In genomic region chr2:217107480-217107879, GRCh38 we compare ENCODE assay signal across 25 cellular contexts.
A peak's percentile ranks its signal among the peaks of the same experiment; 100 is the strongest.
DNase-seq lines count a peak whose midpoint lies in the region; ATAC-seq and TF ChIP-seq lines count a peak whose summit lies in the region.
"Had no signal": no experiment of that assay in that cellular context is flagged by ENCODE, and none has a peak within 500 bp of the region (broad histone marks: within the 10 kb centered on the region; RNA-seq: fewer than 3 reads in every experiment).

No MANE protein-coding gene starts in this region.

- H3K27ac ChIP-seq in CD8-positive, alpha-beta memory T cell (ENCODE audit: low read depth, low read length): peak overlapping the region; percentile 25
- no peak overlapping the region for H3K27ac ChIP-seq in lower lobe of right lung

- ATAC-seq in lower lobe of right lung (no peak), HG03460 (IDR thresholded peaks at IDR 0.05; ENCODE audit: unreplicated experiment) (no peak)
- ATAC-seq: activated CD8-positive, alpha-beta memory T cell treated with anti-CD3 and anti-CD28 coated beads, Interleukin-2, amount 10 ng/mL, durations not matched to agents 7 days and 5 days; activated naive CD8-positive, alpha-beta T cell treated with anti-CD3 and anti-CD28 coated beads, Interleukin-2, amount 50 U/mL, for 24 hours; left ventricle myocardium superior had no signal

- H3K4me3 ChIP-seq in CD8-positive, alpha-beta memory T cell (ENCODE audit: low read length): no peak overlapping the region
- H3K4me3 ChIP-seq in NB4 (ENCODE audit: low read depth, low read length) (no peak overlapping the region), lower lobe of right lung (no peak overlapping the region)

- CTCF ChIA-PET in CD8-positive, alpha-beta memory T cell (lab: Charles Lee): no interaction called here

- H3K9me3 ChIP-seq in CD8-positive, alpha-beta memory T cell (ENCODE audit: low read length): no peaks in the 10 kb centered on the region
- H3K9me3 ChIP-seq in lower lobe of right lung: no peaks in the 10 kb centered on the region

- H3K36me3 ChIP-seq in CD8-positive, alpha-beta memory T cell (ENCODE audit: insufficient read depth, low read length): no peaks in the 10 kb centered on the region
- no peaks in the 10 kb centered on the region for H3K36me3 ChIP-seq in lower lobe of right lung

- intact Hi-C loops in lower lobe of right lung (cut with DNase I): no loop called here

- no peaks in the 10 kb centered on the region for H3K4me1 Mint-ChIP-seq in CD8-positive, alpha-beta memory T cell
- H3K4me1 Mint-ChIP-seq: activated B cell treated with CpG ODN at 0.5 μM for 24 hours; central memory CD8-positive, alpha-beta T cell; mesothelial cell of epicardium had no signal

- TF ChIP-seq CTCF in NB4 (IDR thresholded peaks at IDR 0.05; ENCODE audit: low read depth, low read length): no peak
- TF ChIP-seq CTCF in lower lobe of right lung (IDR thresholded peaks at IDR 0.05): no peak

- peaks cover 0 to 2% of the 10 kb centered on the region in 2 donors for H3K27me3 Mint-ChIP-seq in CD8-positive, alpha-beta memory T cell
- H3K27me3 Mint-ChIP-seq: activated CD8-positive, alpha-beta memory T cell treated with anti-CD3 and anti-CD28 coated beads, Interleukin-2, amount 10 ng/mL, durations not matched to agents 7 days and 5 days had no signal

- POLR2A ChIA-PET in CD8-positive, alpha-beta memory T cell (lab: Charles Lee): no interaction called here

- no peaks in the 10 kb centered on the region for H3K27me3 ChIP-seq in CD8-positive, alpha-beta memory T cell (ENCODE audit: insufficient read depth, low read length, poor library complexity, severe bottlenecking)
- no peaks in the 10 kb centered on the region for H3K27me3 ChIP-seq in lower lobe of right lung (ENCODE audit: low read depth)

- H3K4me3 Mint-ChIP-seq in CD8-positive, alpha-beta memory T cell: no peak overlapping the region
- H3K4me3 Mint-ChIP-seq: activated B cell treated with CpG ODN at 0.5 μM for 24 hours; activated CD8-positive, alpha-beta memory T cell treated with anti-CD3 and anti-CD28 coated beads, Interleukin-2, amount 10 ng/mL, durations not matched to agents 7 days and 5 days; activated naive CD8-positive, alpha-beta T cell treated with anti-CD3 and anti-CD28 coated beads, Interleukin-2, amount 50 U/mL, for 24 hours; central memory CD8-positive, alpha-beta T cell; mesothelial cell of epicardium; natural killer cell had no signal

- DNase-seq in CD8-positive, alpha-beta memory T cell: no peak
- peak; percentile 77 for DNase-seq in NB4 (ENCODE audit: low read depth)
- peak; percentile 85 for DNase-seq in SIG-M5 treated with dmso at 0.1 percent for 504 hours (lab: John Stamatoyannopoulos, UW; ENCODE audit: unreplicated experiment)
- DNase-seq in kidney tubule cell (ENCODE audit: low spot score): peak; percentile 28
- no peak for DNase-seq in lower lobe of right lung
- DNase-seq in DMS53 (lab: John Stamatoyannopoulos, UW): no peak
- DNase-seq in iPS-NIHi11 (ENCODE audit: low spot score): no peak
- DNase-seq: activated B cell treated with CpG ODN at 0.5 μM for 24 hours; activated CD8-positive, alpha-beta memory T cell treated with anti-CD3 and anti-CD28 coated beads, Interleukin-2, amount 10 ng/mL, durations not matched to agents 7 days and 5 days; activated naive CD8-positive, alpha-beta T cell treated with anti-CD3 and anti-CD28 coated beads, Interleukin-2, amount 50 U/mL, for 24 hours; activated T-cell treated with anti-CD3 and anti-CD28 coated beads, Interleukin-2, amount 50 U/mL, for 48 hours; KBM-7; left ventricle myocardium superior; MM.1S; natural killer cell; NCI-H1694; NCI-H2171 treated with DMSO at 0.1 percent for 48 hours; NCI-H524; small intestine; stimulated activated CD4-positive, alpha-beta T cell treated with anti-CD3 and anti-CD28 coated beads, Interleukin-1b, Interleukin-23, amount 100 ng/mL, for 48 hours; stimulated activated CD8-positive, alpha-beta memory T cell treated with anti-CD3 and anti-CD28 coated beads, Interleukin-4, amount 100 ng/mL, for 48 hours; trophoblast cell had no signal

- H3K27ac Mint-ChIP-seq in CD8-positive, alpha-beta memory T cell: no peak overlapping the region
- H3K27ac Mint-ChIP-seq: activated B cell treated with CpG ODN at 0.5 μM for 24 hours; activated CD8-positive, alpha-beta memory T cell treated with anti-CD3 and anti-CD28 coated beads, Interleukin-2, amount 10 ng/mL, durations not matched to agents 7 days and 5 days; activated naive CD8-positive, alpha-beta T cell treated with anti-CD3 and anti-CD28 coated beads, Interleukin-2, amount 50 U/mL, for 24 hours; mesothelial cell of epicardium; natural killer cell had no signal

- no peaks in the 10 kb centered on the region for H3K36me3 Mint-ChIP-seq in CD8-positive, alpha-beta memory T cell
- H3K36me3 Mint-ChIP-seq: activated CD8-positive, alpha-beta memory T cell treated with anti-CD3 and anti-CD28 coated beads, Interleukin-2, amount 10 ng/mL, durations not matched to agents 7 days and 5 days; mesothelial cell of epicardium; natural killer cell had no signal

- no peaks in the 10 kb centered on the region for H3K4me1 ChIP-seq in CD8-positive, alpha-beta memory T cell (ENCODE audit: insufficient read depth, low read length)
- no peaks in the 10 kb centered on the region for H3K4me1 ChIP-seq in lower lobe of right lung

- no peaks in the 10 kb centered on the region for H3K9me3 Mint-ChIP-seq in CD8-positive, alpha-beta memory T cell
- H3K9me3 Mint-ChIP-seq: activated naive CD8-positive, alpha-beta T cell treated with anti-CD3 and anti-CD28 coated beads, Interleukin-2, amount 50 U/mL, for 24 hours; central memory CD8-positive, alpha-beta T cell had no signal

- TF ChIP-seq POLR2A in NB4 (IDR thresholded peaks at IDR 0.05; ENCODE audit: extremely low read depth, insufficient read length): no peak

Comparison
In these comparisons a context has a peak if more than half of its experiments do, and no peak if none do; other contexts are left out.
1. DNase-seq: peak in NB4 (single experiment), SIG-M5 treated with dmso at 0.1 percent for 504 hours (single experiment) and kidney tubule cell (single experiment); none in CD8-positive, alpha-beta memory T cell (0 of 5), lower lobe of right lung (single experiment), DMS53 (single experiment) and iPS-NIHi11 (single experiment).